1 cellular context compared by ENCODE assay signal in the genomic region with DNA sequence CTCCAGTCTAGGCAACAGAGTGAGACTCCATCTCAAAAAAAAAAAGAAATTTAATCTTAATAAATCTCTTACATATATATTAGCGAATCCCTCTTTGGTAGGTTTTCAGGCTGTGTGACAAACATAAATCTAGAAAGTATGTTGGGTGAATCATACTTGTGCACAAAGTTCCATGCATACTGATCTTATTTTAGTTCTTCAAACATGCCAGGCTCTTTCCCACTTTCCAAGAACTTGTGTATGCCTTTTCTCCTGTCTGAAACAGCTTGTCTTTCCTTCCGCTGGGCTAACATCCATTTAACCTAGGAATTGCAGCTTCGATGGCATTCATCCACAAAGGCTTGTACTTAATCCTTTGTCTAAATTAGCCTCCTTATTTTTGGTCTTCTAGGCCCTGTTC.
TF ChIP-seq lines count a peak whose summit lies in the region.

No MANE protein-coding gene starts in this region.

TF ChIP-seq in IMR-90, 13 proteins besides CTCF, POLR2A, EP300 and RAD21 (continued from another document):
- TF ChIP-seq, protein P1, sequence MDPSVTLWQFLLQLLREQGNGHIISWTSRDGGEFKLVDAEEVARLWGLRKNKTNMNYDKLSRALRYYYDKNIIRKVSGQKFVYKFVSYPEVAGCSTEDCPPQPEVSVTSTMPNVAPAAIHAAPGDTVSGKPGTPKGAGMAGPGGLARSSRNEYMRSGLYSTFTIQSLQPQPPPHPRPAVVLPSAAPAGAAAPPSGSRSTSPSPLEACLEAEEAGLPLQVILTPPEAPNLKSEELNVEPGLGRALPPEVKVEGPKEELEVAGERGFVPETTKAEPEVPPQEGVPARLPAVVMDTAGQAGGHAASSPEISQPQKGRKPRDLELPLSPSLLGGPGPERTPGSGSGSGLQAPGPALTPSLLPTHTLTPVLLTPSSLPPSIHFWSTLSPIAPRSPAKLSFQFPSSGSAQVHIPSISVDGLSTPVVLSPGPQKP (IDR thresholded peaks at IDR 0.05; ENCODE audit: borderline replicate concordance, low read depth, low read length): no peak
- TF ChIP-seq MAFK (IDR thresholded peaks at IDR 0.05; ENCODE audit: low read depth, low read length) (no peak), SMC3 (IDR thresholded peaks at IDR 0.05; ENCODE audit: low read depth, low read length) (no peak), MAZ (IDR thresholded peaks at IDR 0.05; ENCODE audit: borderline replicate concordance, low read depth, low read length) (no peak), NFE2L2 (IDR thresholded peaks at IDR 0.05; ENCODE audit: low read depth, low read length) (no peak), FOS (IDR thresholded peaks at IDR 0.05; ENCODE audit: low read depth, low read length) (no peak)
